In genomic region chr19:9834726-9835506, GRCh38 we compare ENCODE assay signal across 8 cellular contexts. TPM values are rescaled to one million over a fixed set of nuclear protein-coding genes. Genes with fewer than 3 reads are reported as not detected.
DNase-seq lines count a peak whose midpoint lies in the region; ATAC-seq, FAIRE-seq and TF ChIP-seq lines count a peak whose summit lies in the region.

Gene PIN1 (plus strand): TSS chr19:9835318. CDS start chr19:9835345, 27 bp downstream.

- peaks cover 7% of the 10 kb centered on the region for H3K36me3 Mint-ChIP-seq in CD4-positive, CD25-positive, alpha-beta regulatory T cell

- peak in 1 of 2 experiments; percentile 78; a peak in 2 of 4 replicates for TF ChIP-seq POLR2A in HepG2 (IDR thresholded peaks at IDR 0.05; ENCODE audit: insufficient read depth in 1 of 2, low read depth in 2 of 2, low read length in 2 of 2)

- no peak within 1 kb of the TSS for H2AFZ ChIP-seq in HepG2 (ENCODE audit: low read length)

- H4K20me1 ChIP-seq in HepG2 (ENCODE audit: insufficient read depth, low read length), result 0 out of 2 replicates have a peak, but pooled peaks cover 7% of the 10 kb centered on the region

- TF ChIP-seq RAD21 in HepG2 (CRISPR knock-in tag; IDR thresholded peaks at IDR 0.05), result no peak

- POLR2A ChIA-PET in HepG2 (lab: Yijun Ruan, JAX), result interaction anchor here (0.6 to 1.4 kb wide), 3 partner anchors 8 to 175 kb away, joined by 3 to 10 read pairs (median 3); partner anchors contain the start of gene FBXL12

- peaks cover 5 to 32% (median 19%) of the 10 kb centered on the region in 4 donors for H3K4me1 Mint-ChIP-seq in CD4-positive, CD25-positive, alpha-beta regulatory T cell

- H3K27ac ChIP-seq in CD4-positive, CD25-positive, alpha-beta regulatory T cell (ENCODE audit: insufficient read depth, low read length, poor library complexity, severe bottlenecking), result peak within 1 kb of the TSS; percentile 77
- peak within 1 kb of the TSS; percentile 28 for H3K27ac ChIP-seq in HepG2 (ENCODE audit: extremely low read length, insufficient read depth, low read length)

- CTCF ChIA-PET in HepG2 (lab: Yijun Ruan, JAX; ENCODE audit: low intra/inter-chr PET ratio, low total read pairs), result no interaction called here

- peak within 1 kb of the TSS; percentile 77 for H3K4me3 ChIP-seq in CD4-positive, CD25-positive, alpha-beta regulatory T cell (ENCODE audit: low read depth, low read length)
- peak within 1 kb of the TSS; percentile 84 to 98 (median 91) for H3K4me3 ChIP-seq in HepG2 (replicated peaks in 1 of 3; ENCODE audit: insufficient read depth in 1 of 3, low read depth in 2 of 3, low read length in 3 of 3)

- FAIRE-seq in HepG2 (lab: Jason Lieb, UNC), result no peak

- no peaks in the 10 kb centered on the region for H3K9me3 Mint-ChIP-seq in CD4-positive, CD25-positive, alpha-beta regulatory T cell

- intact Hi-C loops in HepG2 (cut with micrococcal nuclease; ENCODE audit: unreplicated experiment), result no loop called here

- H3K4me1 ChIP-seq in CD4-positive, CD25-positive, alpha-beta regulatory T cell (ENCODE audit: control insufficient read depth, insufficient read depth, low read length, poor library complexity, severe bottlenecking), result peaks cover 19% of the 10 kb centered on the region
- peaks cover 11% of the 10 kb centered on the region for H3K4me1 ChIP-seq in HepG2 (ENCODE audit: insufficient read depth, low read length)

- TF ChIP-seq CTCF in HepG2 (CRISPR knock-in tag; IDR thresholded peaks at IDR 0.05), result peak; percentile 78

- peak within 1 kb of the TSS; percentile 83 for H3K9ac ChIP-seq in HepG2 (ENCODE audit: insufficient read depth, low read depth, low read length)

- peaks cover 31% of the 10 kb centered on the region for H3K36me3 ChIP-seq in CD4-positive, CD25-positive, alpha-beta regulatory T cell (ENCODE audit: control insufficient read depth, insufficient read depth, low read length)
- peaks cover 4 to 13% of the 10 kb centered on the region in 2 experiments for H3K36me3 ChIP-seq in HepG2 (replicated peaks in 1 of 2; ENCODE audit: control insufficient read depth in 1 of 2, insufficient read depth in 2 of 2, low read length in 2 of 2)

- 5% methylated on average over 6 of the region's 73 CpGs for WGBS in HepG2 (ENCODE audit: low lambda C conversion rate)

- no peaks in the 10 kb centered on the region for H3K9me3 ChIP-seq in CD4-positive, CD25-positive, alpha-beta regulatory T cell (ENCODE audit: control insufficient read depth in 2 of 2, low read length in 2 of 2)
- H3K9me3 ChIP-seq in HepG2 (ENCODE audit: low read length), result no peaks in the 10 kb centered on the region

- peak; percentile 97 for ATAC-seq in CD4-positive, CD25-positive, alpha-beta regulatory T cell (ENCODE audit: low read depth in 2 of 2)
- ATAC-seq in GM19395 (IDR thresholded peaks at IDR 0.05; ENCODE audit: unreplicated experiment) (peak; percentile 94), HG03565 (IDR thresholded peaks at IDR 0.05; ENCODE audit: unreplicated experiment) (peak; percentile 94), HepG2 (peak; percentile 98)

- peak within 1 kb of the TSS; percentile 93 to 95 (median 94) for H3K27ac Mint-ChIP-seq in CD4-positive, CD25-positive, alpha-beta regulatory T cell

- H3K4me3 Mint-ChIP-seq in CD4-positive, CD25-positive, alpha-beta regulatory T cell, result peak within 1 kb of the TSS; percentile 94 to 99 (median 96)

- peak; percentile 99 for DNase-seq in CD4-positive, CD25-positive, alpha-beta regulatory T cell
- DNase-seq in NCI-H774 (lab: John Stamatoyannopoulos, UW), result peak; percentile 97
- peak; percentile 99 for DNase-seq in activated CD4-positive, alpha-beta T cell treated with anti-CD3 and anti-CD28 coated beads, Interleukin-2, amount 50 U/mL, for 4 hours
- peak; percentile 99 for DNase-seq in dermis blood vessel endothelial cell
- DNase-seq in HepG2 (ENCODE audit: low spot score), result peak; percentile 96
- peak; percentile 99 for DNase-seq in stimulated activated CD4-positive, alpha-beta T cell treated with anti-CD3 and anti-CD28 coated beads, Interleukin-4, amount 100 ng/mL, for 1 hour

- H3K79me2 ChIP-seq in HepG2 (ENCODE audit: insufficient read depth, low read length), result peaks cover 22% of the 10 kb centered on the region

- H3K27me3 ChIP-seq in CD4-positive, CD25-positive, alpha-beta regulatory T cell (ENCODE audit: control insufficient read depth, insufficient read depth, low read length), result no peaks in the 10 kb centered on the region
- H3K27me3 ChIP-seq in HepG2 (ENCODE audit: control insufficient read depth in 1 of 2, insufficient read depth in 2 of 2, low read length in 2 of 2), result no peaks in the 10 kb centered on the region; a peak in 1 of 5 replicates

- TF ChIP-seq EP300 in HepG2 (IDR thresholded peaks at IDR 0.05; ENCODE audit: low read depth in 2 of 2, low read length in 2 of 2) (no peak), HepG2 (CRISPR knock-in tag; IDR thresholded peaks at IDR 0.05; ENCODE audit: borderline replicate concordance) (no peak)

- H3K4me2 ChIP-seq in HepG2 (ENCODE audit: low read depth, low read length), result peak within 1 kb of the TSS; percentile 80

- in situ Hi-C loops in HepG2 (cut with HindIII; ENCODE audit: extremely low pct_ligation_motif_present, low pct_unique_long_range_greater_than_20kb), result no loop called here

- H3K27me3 Mint-ChIP-seq in CD4-positive, CD25-positive, alpha-beta regulatory T cell, result no peaks in the 10 kb centered on the region

- no TSS peak for BruUV-seq in HepG2 (replicated peaks; lab: Mats Ljungman, UMichigan)

TF ChIP-seq in HepG2, 621 proteins besides CTCF, POLR2A, EP300 and RAD21 (continues in another document):
- no peak for TF ChIP-seq IRF9 (CRISPR knock-in tag; IDR thresholded peaks at IDR 0.05; ENCODE audit: borderline replicate concordance)
- no peak for TF ChIP-seq FOSL2 (CRISPR knock-in tag; IDR thresholded peaks at IDR 0.05)
- 0 out of 2 replicates have a peak, but pooled peaks have one; percentile 35 for TF ChIP-seq ZFP36L1 (CRISPR knock-in tag; IDR thresholded peaks at IDR 0.05)
- 0 out of 2 replicates have a peak, but pooled peaks have one; percentile 26 for TF ChIP-seq ZNF224 (CRISPR knock-in tag; IDR thresholded peaks at IDR 0.05)
- TF ChIP-seq ZNF614 (CRISPR knock-in tag; IDR thresholded peaks at IDR 0.05; ENCODE audit: borderline replicate concordance), result 0 out of 2 replicates have a peak, but pooled peaks have one; percentile 16
- peak; percentile 69 for TF ChIP-seq DRAP1 (CRISPR knock-in tag; IDR thresholded peaks at IDR 0.05)
- 0 out of 2 replicates have a peak, but pooled peaks have one; percentile 57 for TF ChIP-seq HINFP (CRISPR knock-in tag; IDR thresholded peaks at IDR 0.05; ENCODE audit: low read depth)
- no peak; the same call in 1 of the 2 replicates for TF ChIP-seq ISL2 (CRISPR knock-in tag; IDR thresholded peaks at IDR 0.05)

RNA-seq across cellular contexts. Expression of gene PIN1, which starts in this region (rescaled TPM):
- total RNA-seq in CD4-positive, CD25-positive, alpha-beta regulatory T cell, result 72.0 TPM
- polyA plus RNA-seq in CD4-positive, CD25-positive, alpha-beta regulatory T cell, result 100 to 1,000 TPM in 3 of 4 donors, 10 to 100 TPM in 1; 87.9 to 135 (median 113) TPM
- total RNA-seq in dermis blood vessel endothelial cell (99.4 and 127 TPM in 2 replicates), HepG2 (2016; rRNA removed; fragmentation: Illumina TruSeq; extraction: Trizol) (67.3 and 72.0 TPM in 2 replicates)
- total RNA-seq in HepG2 (2016; cell fraction: cytosol; rRNA removed; fragmentation: Illumina TruSeq; extraction: Trizol; ENCODE audit: low read depth), result 25.2 and 25.3 TPM in 2 replicates
- 65.2 and 75.0 TPM in 2 replicates for total RNA-seq in HepG2 (2016; cell fraction: insoluble cytoplasmic fraction; rRNA removed; fragmentation: Illumina TruSeq; extraction: Trizol)
- total RNA-seq in HepG2 (2016; cell fraction: membrane; rRNA removed; fragmentation: Illumina TruSeq; extraction: Trizol), result 37.0 and 38.0 TPM in 2 replicates
- total RNA-seq in HepG2 (2016; cell fraction: nucleus; rRNA removed; fragmentation: Illumina TruSeq; extraction: Trizol), result 27.3 and 31.0 TPM in 2 replicates
- 31.9 and 43.2 TPM in 2 replicates for polyA plus RNA-seq in HepG2 (2011; rRNA removed)
- 39.4 and 64.9 TPM in 2 replicates for polyA plus RNA-seq in HepG2 (2011; cell fraction: cytosol; rRNA removed)
- polyA plus RNA-seq in HepG2 (2011; cell fraction: nucleus; rRNA removed), result 44.7 and 53.7 TPM in 2 replicates
- 19.6 and 20.3 TPM in 2 replicates for polyA plus RNA-seq in HepG2 (2012)
- 20.1 and 20.5 TPM in 2 replicates for polyA plus RNA-seq in HepG2 (2016; cell fraction: cytosol; fragmentation: Illumina TruSeq; extraction: Trizol; ENCODE audit: low read depth)
- 61.0 and 62.9 TPM in 2 replicates for polyA plus RNA-seq in HepG2 (2016; cell fraction: insoluble cytoplasmic fraction; fragmentation: Illumina TruSeq; extraction: Trizol; ENCODE audit: low read depth)
- 30.3 TPM in 2 replicates for polyA plus RNA-seq in HepG2 (2016; cell fraction: membrane; fragmentation: Illumina TruSeq; extraction: Trizol; ENCODE audit: low read depth)
- polyA plus RNA-seq in HepG2 (2016; cell fraction: nucleus; fragmentation: Illumina TruSeq; extraction: Trizol; ENCODE audit: insufficient read depth, low read depth), result 55.0 and 61.1 TPM in 2 replicates
- polyA minus RNA-seq in HepG2 (2011; rRNA and poly(A)+ RNA removed; ENCODE audit: low replicate concordance), result 15.9 and 27.0 TPM in 2 replicates
- polyA minus RNA-seq in HepG2 (2011; cell fraction: cytosol; rRNA and poly(A)+ RNA removed), result 10.9 and 16.1 TPM in 2 replicates
- polyA minus RNA-seq in HepG2 (2011; cell fraction: nucleus; rRNA and poly(A)+ RNA removed), result 6.3 and 7.9 TPM in 2 replicates

Comparison
In these comparisons a context has a peak if more than half of its experiments do, and no peak if none do; other contexts are left out.
1. Peak in every context shown above with its lines: DNase-seq, ATAC-seq, H3K4me3 ChIP-seq and H3K27ac ChIP-seq.